In the genomic region with DNA sequence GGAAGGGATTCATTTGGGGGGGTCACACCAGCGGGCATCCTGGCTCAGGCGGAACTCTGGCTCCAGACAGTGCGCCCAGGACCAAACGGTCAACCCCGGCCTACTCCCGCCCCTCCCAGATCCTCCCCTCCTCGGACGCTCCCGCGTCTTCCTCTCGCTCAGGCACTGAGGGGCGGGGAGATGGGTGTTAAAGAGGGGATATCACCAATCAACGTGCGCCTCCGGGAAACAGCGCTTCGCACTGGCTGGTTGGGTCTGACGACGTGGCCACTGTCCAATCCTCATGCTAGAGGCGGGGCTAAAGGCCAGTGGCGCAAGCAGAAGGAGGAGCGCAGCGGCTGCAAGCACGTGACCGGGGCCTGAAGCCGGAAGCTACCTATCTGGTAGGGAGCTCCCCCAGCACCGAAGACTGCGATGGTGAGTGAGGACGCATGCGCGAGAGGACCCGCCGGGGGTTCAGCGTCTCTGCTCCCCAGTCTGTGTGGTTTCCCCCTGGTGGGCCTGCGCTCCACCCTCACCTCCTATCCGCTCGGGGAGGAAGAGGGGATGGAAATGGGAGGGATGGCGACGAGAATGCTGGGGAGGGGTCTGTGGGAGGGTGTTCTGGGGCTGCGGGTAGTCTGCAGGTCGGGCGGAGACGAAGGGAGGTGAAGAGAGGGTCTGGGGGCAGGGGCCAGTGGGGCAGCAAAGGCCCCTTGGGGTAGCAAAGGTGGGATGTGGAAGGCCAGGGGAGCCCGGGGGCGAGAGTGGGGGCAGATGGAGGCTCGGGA, we compare ENCODE assay signal across 1 cellular context.
TF ChIP-seq lines count a peak whose summit lies in the region.

A gene (plus strand): TSS at position 360 of the 770 bp plus-strand sequence. CDS start 55 bp downstream, at position 415.

TF ChIP-seq in K562, 482 proteins besides CTCF, POLR2A, EP300 and RAD21 (continued from another document and continues in another):
- TF ChIP-seq, protein P1, sequence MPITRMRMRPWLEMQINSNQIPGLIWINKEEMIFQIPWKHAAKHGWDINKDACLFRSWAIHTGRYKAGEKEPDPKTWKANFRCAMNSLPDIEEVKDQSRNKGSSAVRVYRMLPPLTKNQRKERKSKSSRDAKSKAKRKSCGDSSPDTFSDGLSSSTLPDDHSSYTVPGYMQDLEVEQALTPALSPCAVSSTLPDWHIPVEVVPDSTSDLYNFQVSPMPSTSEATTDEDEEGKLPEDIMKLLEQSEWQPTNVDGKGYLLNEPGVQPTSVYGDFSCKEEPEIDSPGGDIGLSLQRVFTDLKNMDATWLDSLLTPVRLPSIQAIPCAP (CRISPR knock-in tag; IDR thresholded peaks at IDR 0.05; ENCODE audit: borderline replicate concordance) = no peak
- TF ChIP-seq NBN (IDR thresholded peaks at IDR 0.05; ENCODE audit: low read depth) = no peak; the same call in 1 of the 2 replicates
- TF ChIP-seq GATA2 (CRISPR knock-in tag; IDR thresholded peaks at IDR 0.05) = no peak
- TF ChIP-seq, protein P2, sequence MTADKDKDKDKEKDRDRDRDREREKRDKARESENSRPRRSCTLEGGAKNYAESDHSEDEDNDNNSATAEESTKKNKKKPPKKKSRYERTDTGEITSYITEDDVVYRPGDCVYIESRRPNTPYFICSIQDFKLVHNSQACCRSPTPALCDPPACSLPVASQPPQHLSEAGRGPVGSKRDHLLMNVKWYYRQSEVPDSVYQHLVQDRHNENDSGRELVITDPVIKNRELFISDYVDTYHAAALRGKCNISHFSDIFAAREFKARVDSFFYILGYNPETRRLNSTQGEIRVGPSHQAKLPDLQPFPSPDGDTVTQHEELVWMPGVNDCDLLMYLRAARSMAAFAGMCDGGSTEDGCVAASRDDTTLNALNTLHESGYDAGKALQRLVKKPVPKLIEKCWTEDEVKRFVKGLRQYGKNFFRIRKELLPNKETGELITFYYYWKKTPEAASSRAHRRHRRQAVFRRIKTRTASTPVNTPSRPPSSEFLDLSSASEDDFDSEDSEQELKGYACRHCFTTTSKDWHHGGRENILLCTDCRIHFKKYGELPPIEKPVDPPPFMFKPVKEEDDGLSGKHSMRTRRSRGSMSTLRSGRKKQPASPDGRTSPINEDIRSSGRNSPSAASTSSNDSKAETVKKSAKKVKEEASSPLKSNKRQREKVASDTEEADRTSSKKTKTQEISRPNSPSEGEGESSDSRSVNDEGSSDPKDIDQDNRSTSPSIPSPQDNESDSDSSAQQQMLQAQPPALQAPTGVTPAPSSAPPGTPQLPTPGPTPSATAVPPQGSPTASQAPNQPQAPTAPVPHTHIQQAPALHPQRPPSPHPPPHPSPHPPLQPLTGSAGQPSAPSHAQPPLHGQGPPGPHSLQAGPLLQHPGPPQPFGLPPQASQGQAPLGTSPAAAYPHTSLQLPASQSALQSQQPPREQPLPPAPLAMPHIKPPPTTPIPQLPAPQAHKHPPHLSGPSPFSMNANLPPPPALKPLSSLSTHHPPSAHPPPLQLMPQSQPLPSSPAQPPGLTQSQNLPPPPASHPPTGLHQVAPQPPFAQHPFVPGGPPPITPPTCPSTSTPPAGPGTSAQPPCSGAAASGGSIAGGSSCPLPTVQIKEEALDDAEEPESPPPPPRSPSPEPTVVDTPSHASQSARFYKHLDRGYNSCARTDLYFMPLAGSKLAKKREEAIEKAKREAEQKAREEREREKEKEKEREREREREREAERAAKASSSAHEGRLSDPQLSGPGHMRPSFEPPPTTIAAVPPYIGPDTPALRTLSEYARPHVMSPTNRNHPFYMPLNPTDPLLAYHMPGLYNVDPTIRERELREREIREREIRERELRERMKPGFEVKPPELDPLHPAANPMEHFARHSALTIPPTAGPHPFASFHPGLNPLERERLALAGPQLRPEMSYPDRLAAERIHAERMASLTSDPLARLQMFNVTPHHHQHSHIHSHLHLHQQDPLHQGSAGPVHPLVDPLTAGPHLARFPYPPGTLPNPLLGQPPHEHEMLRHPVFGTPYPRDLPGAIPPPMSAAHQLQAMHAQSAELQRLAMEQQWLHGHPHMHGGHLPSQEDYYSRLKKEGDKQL (CRISPR knock-in tag; IDR thresholded peaks at IDR 0.05; ENCODE audit: borderline replicate concordance) = no peak
- TF ChIP-seq MBD2 (IDR thresholded peaks at IDR 0.05; ENCODE audit: borderline replicate concordance, low read depth) = peak; percentile 99
- TF ChIP-seq ZNF134 (CRISPR knock-in tag; conservative IDR thresholded peaks at IDR 0.05) = no peak
- TF ChIP-seq MAZ (CRISPR knock-in tag; conservative IDR thresholded peaks at IDR 0.05 in 1 of 2, IDR thresholded peaks at IDR 0.05 in 1 of 2) = peak; percentile 88 to 97
- TF ChIP-seq TEAD4 (IDR thresholded peaks at IDR 0.05; ENCODE audit: low read length) = peak; percentile 21; the same call in 1 of the 2 replicates
- TF ChIP-seq TEAD4 (CRISPR knock-in tag; IDR thresholded peaks at IDR 0.05; ENCODE audit: borderline replicate concordance) = no peak
- no peak for TF ChIP-seq NFIX (CRISPR knock-in tag; IDR thresholded peaks at IDR 0.05; ENCODE audit: low read depth)
- TF ChIP-seq, protein P3, sequence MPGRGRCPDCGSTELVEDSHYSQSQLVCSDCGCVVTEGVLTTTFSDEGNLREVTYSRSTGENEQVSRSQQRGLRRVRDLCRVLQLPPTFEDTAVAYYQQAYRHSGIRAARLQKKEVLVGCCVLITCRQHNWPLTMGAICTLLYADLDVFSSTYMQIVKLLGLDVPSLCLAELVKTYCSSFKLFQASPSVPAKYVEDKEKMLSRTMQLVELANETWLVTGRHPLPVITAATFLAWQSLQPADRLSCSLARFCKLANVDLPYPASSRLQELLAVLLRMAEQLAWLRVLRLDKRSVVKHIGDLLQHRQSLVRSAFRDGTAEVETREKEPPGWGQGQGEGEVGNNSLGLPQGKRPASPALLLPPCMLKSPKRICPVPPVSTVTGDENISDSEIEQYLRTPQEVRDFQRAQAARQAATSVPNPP (IDR thresholded peaks at IDR 0.05; ENCODE audit: borderline replicate concordance, insufficient read depth, insufficient read length) = no peak
- TF ChIP-seq GTF2A2 (tag; IDR thresholded peaks at IDR 0.05) = no peak
- TF ChIP-seq ETV5 (CRISPR knock-in tag; IDR thresholded peaks at IDR 0.05; ENCODE audit: low read depth) = peak; percentile 82
- TF ChIP-seq, protein P4, sequence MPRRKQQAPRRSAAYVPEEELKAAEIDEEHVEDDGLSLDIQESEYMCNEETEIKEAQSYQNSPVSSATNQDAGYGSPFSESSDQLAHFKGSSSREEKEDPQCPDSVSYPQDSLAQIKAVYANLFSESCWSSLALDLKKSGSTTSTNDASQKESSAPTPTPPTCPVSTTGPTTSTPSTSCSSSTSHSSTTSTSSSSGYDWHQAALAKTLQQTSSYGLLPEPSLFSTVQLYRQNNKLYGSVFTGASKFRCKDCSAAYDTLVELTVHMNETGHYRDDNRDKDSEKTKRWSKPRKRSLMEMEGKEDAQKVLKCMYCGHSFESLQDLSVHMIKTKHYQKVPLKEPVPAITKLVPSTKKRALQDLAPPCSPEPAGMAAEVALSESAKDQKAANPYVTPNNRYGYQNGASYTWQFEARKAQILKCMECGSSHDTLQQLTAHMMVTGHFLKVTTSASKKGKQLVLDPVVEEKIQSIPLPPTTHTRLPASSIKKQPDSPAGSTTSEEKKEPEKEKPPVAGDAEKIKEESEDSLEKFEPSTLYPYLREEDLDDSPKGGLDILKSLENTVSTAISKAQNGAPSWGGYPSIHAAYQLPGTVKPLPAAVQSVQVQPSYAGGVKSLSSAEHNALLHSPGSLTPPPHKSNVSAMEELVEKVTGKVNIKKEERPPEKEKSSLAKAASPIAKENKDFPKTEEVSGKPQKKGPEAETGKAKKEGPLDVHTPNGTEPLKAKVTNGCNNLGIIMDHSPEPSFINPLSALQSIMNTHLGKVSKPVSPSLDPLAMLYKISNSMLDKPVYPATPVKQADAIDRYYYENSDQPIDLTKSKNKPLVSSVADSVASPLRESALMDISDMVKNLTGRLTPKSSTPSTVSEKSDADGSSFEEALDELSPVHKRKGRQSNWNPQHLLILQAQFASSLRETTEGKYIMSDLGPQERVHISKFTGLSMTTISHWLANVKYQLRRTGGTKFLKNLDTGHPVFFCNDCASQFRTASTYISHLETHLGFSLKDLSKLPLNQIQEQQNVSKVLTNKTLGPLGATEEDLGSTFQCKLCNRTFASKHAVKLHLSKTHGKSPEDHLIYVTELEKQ (CRISPR knock-in tag; IDR thresholded peaks at IDR 0.05) = no peak
- TF ChIP-seq, protein P5, sequence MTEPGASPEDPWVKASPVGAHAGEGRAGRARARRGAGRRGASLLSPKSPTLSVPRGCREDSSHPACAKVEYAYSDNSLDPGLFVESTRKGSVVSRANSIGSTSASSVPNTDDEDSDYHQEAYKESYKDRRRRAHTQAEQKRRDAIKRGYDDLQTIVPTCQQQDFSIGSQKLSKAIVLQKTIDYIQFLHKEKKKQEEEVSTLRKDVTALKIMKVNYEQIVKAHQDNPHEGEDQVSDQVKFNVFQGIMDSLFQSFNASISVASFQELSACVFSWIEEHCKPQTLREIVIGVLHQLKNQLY (CRISPR knock-in tag; conservative IDR thresholded peaks at IDR 0.05) = no peak
- TF ChIP-seq DPF2 (IDR thresholded peaks at IDR 0.05) = peak; percentile 16; the same call in 1 of the 2 replicates
- peak; percentile 95 for TF ChIP-seq ETV1 (tag; conservative IDR thresholded peaks at IDR 0.05; ENCODE audit: low read depth)
- TF ChIP-seq, protein P6, sequence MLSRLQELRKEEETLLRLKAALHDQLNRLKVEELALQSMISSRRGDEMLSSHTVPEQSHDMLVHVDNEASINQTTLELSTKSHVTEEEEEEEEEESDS (CRISPR knock-in tag; IDR thresholded peaks at IDR 0.05) = no peak
- TF ChIP-seq TAF7 (tag; IDR thresholded peaks at IDR 0.05) = peak; percentile 80; the same call in 1 of the 2 replicates
- no peak for TF ChIP-seq RBM17 (IDR thresholded peaks at IDR 0.05; ENCODE audit: borderline replicate concordance, low read depth, low read length)
- TF ChIP-seq, protein P7, sequence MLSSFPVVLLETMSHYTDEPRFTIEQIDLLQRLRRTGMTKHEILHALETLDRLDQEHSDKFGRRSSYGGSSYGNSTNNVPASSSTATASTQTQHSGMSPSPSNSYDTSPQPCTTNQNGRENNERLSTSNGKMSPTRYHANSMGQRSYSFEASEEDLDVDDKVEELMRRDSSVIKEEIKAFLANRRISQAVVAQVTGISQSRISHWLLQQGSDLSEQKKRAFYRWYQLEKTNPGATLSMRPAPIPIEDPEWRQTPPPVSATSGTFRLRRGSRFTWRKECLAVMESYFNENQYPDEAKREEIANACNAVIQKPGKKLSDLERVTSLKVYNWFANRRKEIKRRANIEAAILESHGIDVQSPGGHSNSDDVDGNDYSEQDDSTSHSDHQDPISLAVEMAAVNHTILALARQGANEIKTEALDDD (IDR thresholded peaks at IDR 0.05) = no peak
- no peak for TF ChIP-seq KLF10 (CRISPR knock-in tag; IDR thresholded peaks at IDR 0.05)
- TF ChIP-seq CBFA2T3 (IDR thresholded peaks at IDR 0.05) = no peak
- TF ChIP-seq MCM2 (IDR thresholded peaks at IDR 0.05; ENCODE audit: low read depth) = no peak
- TF ChIP-seq MEF2D (tag; conservative IDR thresholded peaks at IDR 0.05; ENCODE audit: low read depth) = no peak
- TF ChIP-seq, protein P8, sequence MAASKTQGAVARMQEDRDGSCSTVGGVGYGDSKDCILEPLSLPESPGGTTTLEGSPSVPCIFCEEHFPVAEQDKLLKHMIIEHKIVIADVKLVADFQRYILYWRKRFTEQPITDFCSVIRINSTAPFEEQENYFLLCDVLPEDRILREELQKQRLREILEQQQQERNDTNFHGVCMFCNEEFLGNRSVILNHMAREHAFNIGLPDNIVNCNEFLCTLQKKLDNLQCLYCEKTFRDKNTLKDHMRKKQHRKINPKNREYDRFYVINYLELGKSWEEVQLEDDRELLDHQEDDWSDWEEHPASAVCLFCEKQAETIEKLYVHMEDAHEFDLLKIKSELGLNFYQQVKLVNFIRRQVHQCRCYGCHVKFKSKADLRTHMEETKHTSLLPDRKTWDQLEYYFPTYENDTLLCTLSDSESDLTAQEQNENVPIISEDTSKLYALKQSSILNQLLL (CRISPR knock-in tag; IDR thresholded peaks at IDR 0.05; ENCODE audit: borderline replicate concordance) = no peak
- TF ChIP-seq TCF7L2 (IDR thresholded peaks at IDR 0.05; ENCODE audit: low read depth, low read length) = 0 out of 2 replicates have a peak, but pooled peaks have one; percentile 29
- no peak for TF ChIP-seq NR1H2 (CRISPR knock-in tag; IDR thresholded peaks at IDR 0.05)
- TF ChIP-seq RBFOX2 (IDR thresholded peaks at IDR 0.05; ENCODE audit: low read depth, low read length) = peak; percentile 89
- no peak for TF ChIP-seq ETV6 (IDR thresholded peaks at IDR 0.05; ENCODE audit: borderline replicate concordance in 1 of 2, low read depth in 2 of 2, low read length in 1 of 2)
- TF ChIP-seq ETV6 (CRISPR knock-in tag; IDR thresholded peaks at IDR 0.05; ENCODE audit: borderline replicate concordance) = no peak
- TF ChIP-seq, protein P9, sequence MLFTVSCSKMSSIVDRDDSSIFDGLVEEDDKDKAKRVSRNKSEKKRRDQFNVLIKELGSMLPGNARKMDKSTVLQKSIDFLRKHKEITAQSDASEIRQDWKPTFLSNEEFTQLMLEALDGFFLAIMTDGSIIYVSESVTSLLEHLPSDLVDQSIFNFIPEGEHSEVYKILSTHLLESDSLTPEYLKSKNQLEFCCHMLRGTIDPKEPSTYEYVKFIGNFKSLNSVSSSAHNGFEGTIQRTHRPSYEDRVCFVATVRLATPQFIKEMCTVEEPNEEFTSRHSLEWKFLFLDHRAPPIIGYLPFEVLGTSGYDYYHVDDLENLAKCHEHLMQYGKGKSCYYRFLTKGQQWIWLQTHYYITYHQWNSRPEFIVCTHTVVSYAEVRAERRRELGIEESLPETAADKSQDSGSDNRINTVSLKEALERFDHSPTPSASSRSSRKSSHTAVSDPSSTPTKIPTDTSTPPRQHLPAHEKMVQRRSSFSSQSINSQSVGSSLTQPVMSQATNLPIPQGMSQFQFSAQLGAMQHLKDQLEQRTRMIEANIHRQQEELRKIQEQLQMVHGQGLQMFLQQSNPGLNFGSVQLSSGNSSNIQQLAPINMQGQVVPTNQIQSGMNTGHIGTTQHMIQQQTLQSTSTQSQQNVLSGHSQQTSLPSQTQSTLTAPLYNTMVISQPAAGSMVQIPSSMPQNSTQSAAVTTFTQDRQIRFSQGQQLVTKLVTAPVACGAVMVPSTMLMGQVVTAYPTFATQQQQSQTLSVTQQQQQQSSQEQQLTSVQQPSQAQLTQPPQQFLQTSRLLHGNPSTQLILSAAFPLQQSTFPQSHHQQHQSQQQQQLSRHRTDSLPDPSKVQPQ (CRISPR knock-in tag; IDR thresholded peaks at IDR 0.05; ENCODE audit: borderline replicate concordance) = peak; percentile 63; the same call in 1 of the 2 replicates
- TF ChIP-seq ZNF764 (CRISPR knock-in tag; IDR thresholded peaks at IDR 0.05; ENCODE audit: low read depth) = no peak
- no peak for TF ChIP-seq SNIP1 (IDR thresholded peaks at IDR 0.05; ENCODE audit: low read depth)
- no peak for TF ChIP-seq ETS2 (tag; IDR thresholded peaks at IDR 0.05; ENCODE audit: borderline replicate concordance, poor library complexity, severe bottlenecking)
- no peak for TF ChIP-seq TRIM28 (IDR thresholded peaks at IDR 0.05)
- no peak for TF ChIP-seq SLC30A9 (CRISPR knock-in tag; IDR thresholded peaks at IDR 0.05)
- TF ChIP-seq BCOR (IDR thresholded peaks at IDR 0.05) = peak; percentile 26; the same call in 1 of the 2 replicates
- no peak for TF ChIP-seq BRD9 (IDR thresholded peaks at IDR 0.05; ENCODE audit: low read depth, partially characterized antibody)
- TF ChIP-seq, protein P10, sequence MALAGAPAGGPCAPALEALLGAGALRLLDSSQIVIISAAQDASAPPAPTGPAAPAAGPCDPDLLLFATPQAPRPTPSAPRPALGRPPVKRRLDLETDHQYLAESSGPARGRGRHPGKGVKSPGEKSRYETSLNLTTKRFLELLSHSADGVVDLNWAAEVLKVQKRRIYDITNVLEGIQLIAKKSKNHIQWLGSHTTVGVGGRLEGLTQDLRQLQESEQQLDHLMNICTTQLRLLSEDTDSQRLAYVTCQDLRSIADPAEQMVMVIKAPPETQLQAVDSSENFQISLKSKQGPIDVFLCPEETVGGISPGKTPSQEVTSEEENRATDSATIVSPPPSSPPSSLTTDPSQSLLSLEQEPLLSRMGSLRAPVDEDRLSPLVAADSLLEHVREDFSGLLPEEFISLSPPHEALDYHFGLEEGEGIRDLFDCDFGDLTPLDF (CRISPR knock-in tag; IDR thresholded peaks at IDR 0.05) = no peak; the same call in 1 of the 2 replicates
